1 cellular context compared by ENCODE assay signal in the genomic region with DNA sequence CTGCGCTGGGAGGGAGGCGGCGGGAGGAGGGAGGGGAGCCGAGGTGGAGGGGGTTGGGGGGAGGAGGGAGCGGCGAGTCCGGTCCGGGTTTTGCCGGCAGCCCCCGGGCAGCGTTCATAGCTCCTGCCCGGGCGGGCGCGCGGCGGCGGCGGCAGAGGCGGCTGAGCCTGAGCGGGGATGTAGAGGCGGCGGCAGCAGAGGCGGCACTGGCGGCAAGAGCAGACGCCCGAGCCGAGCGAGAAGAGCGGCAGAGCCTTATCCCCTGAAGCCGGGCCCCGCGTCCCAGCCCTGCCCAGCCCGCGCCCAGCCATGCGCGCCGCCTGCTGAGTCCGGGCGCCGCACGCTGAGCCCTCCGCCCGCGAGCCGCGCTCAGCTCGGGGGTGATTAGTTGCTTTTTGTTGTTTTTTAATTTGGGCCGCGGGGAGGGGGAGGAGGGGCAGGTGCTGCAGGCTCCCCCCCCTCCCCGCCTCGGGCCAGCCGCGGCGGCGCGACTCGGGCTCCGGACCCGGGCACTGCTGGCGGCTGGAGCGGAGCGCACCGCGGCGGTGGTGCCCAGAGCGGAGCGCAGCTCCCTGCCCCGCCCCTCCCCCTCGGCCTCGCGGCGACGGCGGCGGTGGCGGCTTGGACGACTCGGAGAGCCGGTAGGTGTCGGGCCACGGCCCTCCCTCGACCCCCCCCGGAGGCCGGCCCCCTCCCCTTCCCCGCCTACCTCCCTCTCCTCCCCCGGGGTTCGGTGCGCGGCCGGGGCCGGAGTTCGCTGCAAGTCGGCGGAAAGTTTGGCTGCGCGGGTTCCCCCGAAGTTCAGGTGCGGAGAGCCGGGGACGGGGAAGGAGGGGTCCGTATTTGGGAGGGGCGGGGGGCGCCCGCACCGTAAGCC.
TF ChIP-seq lines count a peak whose summit lies in the region.

Gene CXXC5, plus strand, starts transcription at position 145 of the 877 bp plus-strand sequence. CDS start 32,175 bp downstream, outside the sequence.

TF ChIP-seq in H1, 55 proteins besides CTCF, POLR2A, EP300 and RAD21 (continued from another document):
- TF ChIP-seq SRF (IDR thresholded peaks at IDR 0.05; ENCODE audit: low read depth, low read length) (no peak), SUZ12 (IDR thresholded peaks at IDR 0.05; ENCODE audit: low read length) (no peak), USF2 (IDR thresholded peaks at IDR 0.05; ENCODE audit: low read length) (no peak)
